In genomic region chr20:31677553-31678260, GRCh38 we compare ENCODE assay signal across 1 cellular context.
TF ChIP-seq lines count a peak whose summit lies in the region.

No MANE protein-coding gene starts in this region.

TF ChIP-seq in H1, 55 proteins besides CTCF, POLR2A, EP300 and RAD21:
- TF ChIP-seq CHD1 (IDR thresholded peaks at IDR 0.05; ENCODE audit: low read depth, low read length) = no peak
- TF ChIP-seq CHD7 (IDR thresholded peaks at IDR 0.05; ENCODE audit: insufficient replicate concordance, low read length) = no peak
- no peak for TF ChIP-seq SAP30 (IDR thresholded peaks at IDR 0.05; ENCODE audit: insufficient read depth, insufficient replicate concordance, low read length)
- TF ChIP-seq HDAC6 (IDR thresholded peaks at IDR 0.05; ENCODE audit: low read depth, low read length) = no peak
- TF ChIP-seq RNF2 (IDR thresholded peaks at IDR 0.05; ENCODE audit: borderline replicate concordance, low read depth, low read length, missing control alignments, poor library complexity, severe bottlenecking) = no peak
- TF ChIP-seq CHD2 (IDR thresholded peaks at IDR 0.05; ENCODE audit: low read length) = no peak
- TF ChIP-seq ASH2L (IDR thresholded peaks at IDR 0.05; ENCODE audit: low read length) = no peak
- TF ChIP-seq POLR2AphosphoS5 (IDR thresholded peaks at IDR 0.05; ENCODE audit: low read depth, low read length) = no peak
- TF ChIP-seq TEAD4 (IDR thresholded peaks at IDR 0.05; ENCODE audit: low read depth, low read length) = no peak
- no peak for TF ChIP-seq ZNF274 (IDR thresholded peaks at IDR 0.05; ENCODE audit: borderline replicate concordance, extremely low read depth, low read length)
- no peak for TF ChIP-seq E2F6 (IDR thresholded peaks at IDR 0.05)
- TF ChIP-seq SIN3A (conservative IDR thresholded peaks at IDR 0.05 in 1 of 2, IDR thresholded peaks at IDR 0.05 in 1 of 2; ENCODE audit: low read depth in 1 of 2, low read length in 2 of 2) = no peak
- no peak for TF ChIP-seq SRF (IDR thresholded peaks at IDR 0.05; ENCODE audit: low read depth, low read length)
